16 cellular contexts compared by ENCODE assay signal in the genomic region with DNA sequence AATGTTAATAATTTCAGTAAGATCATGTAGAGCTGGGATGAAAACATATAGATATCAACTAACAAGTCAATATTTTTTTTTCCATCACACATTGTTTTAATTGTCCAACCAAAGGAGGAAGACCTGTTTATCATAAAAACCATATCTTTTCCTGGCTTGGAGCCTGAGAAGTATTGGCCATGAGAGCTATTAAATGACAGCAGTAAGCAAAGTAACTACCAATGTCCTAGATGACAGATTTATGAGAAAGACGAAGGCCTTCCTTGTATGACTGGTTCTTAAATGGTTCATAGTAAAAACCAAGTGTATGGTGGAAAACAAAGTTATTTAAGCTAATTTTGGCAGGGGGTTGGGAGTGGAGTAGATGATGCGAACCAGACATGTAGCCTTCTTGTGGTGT.
DNase-seq lines count a peak whose midpoint lies in the region; ATAC-seq and TF ChIP-seq lines count a peak whose summit lies in the region.
"Had no signal": no experiment of that assay in that cellular context is flagged by ENCODE, and none has a peak within 500 bp of the region (broad histone marks: within the 10 kb centered on the region; RNA-seq: fewer than 3 reads in every experiment).

No MANE protein-coding gene starts in this region.

- no peaks in the 10 kb centered on the region for H3K4me1 ChIP-seq in A673 (ENCODE audit: insufficient read depth, low read length, poor library complexity, severe bottlenecking)
- H3K4me1 ChIP-seq in mucosa of descending colon (ENCODE audit: low read depth), result no peaks in the 10 kb centered on the region
- H3K4me1 ChIP-seq in gastrocnemius medialis, result no peaks in the 10 kb centered on the region
- H3K4me1 ChIP-seq: BLaER1 had no signal

- in situ Hi-C loops in gastrocnemius medialis (cut with MboI; ENCODE audit: low sequenced_read_pairs in 4 of 4), result no loop called here

- intact Hi-C loops in A673 (cut with micrococcal nuclease; ENCODE audit: unreplicated experiment), result no loop called here
- intact Hi-C loops in mucosa of descending colon (cut with DNase I, micrococcal nuclease), result no loop called here
- intact Hi-C loops in gastrocnemius medialis (cut with DNase I; ENCODE audit: low total_unique reads), result no loop called here

- no peaks in the 10 kb centered on the region for H3K27me3 ChIP-seq in A673 (replicated peaks; ENCODE audit: insufficient read depth, low read depth, low read length, poor library complexity)
- H3K27me3 ChIP-seq in gastrocnemius medialis, result no peaks in the 10 kb centered on the region
- H3K27me3 ChIP-seq: BLaER1 had no signal

- CTCF ChIA-PET in A673 (lab: Charles Lee), result no interaction called here

- H3K36me3 ChIP-seq in A673 (ENCODE audit: insufficient read depth, low read length, poor library complexity, severe bottlenecking) (no peaks in the 10 kb centered on the region), mucosa of descending colon (ENCODE audit: low read depth) (no peaks in the 10 kb centered on the region), gastrocnemius medialis (no peaks in the 10 kb centered on the region)
- H3K36me3 ChIP-seq: BLaER1 had no signal

- DNase-seq in A673 (ENCODE audit: low spot score) (peak; percentile 7), LNCaP clone FGC (ENCODE audit: low read depth) (peak; percentile 98), SK-N-DZ (ENCODE audit: low spot score) (peak; percentile 14), mucosa of descending colon (no peak), gastrocnemius medialis (no peak), NCI-H345 treated with DMSO at 0.1 percent for 48 hours (lab: John Stamatoyannopoulos, UW; ENCODE audit: unreplicated experiment) (no peak), NCI-H446 treated with DMSO at 0.1 percent for 48 hours (lab: John Stamatoyannopoulos, UW) (no peak)
- no peak for DNase-seq in stimulated activated naive CD8-positive, alpha-beta T cell treated with anti-CD3 and anti-CD28 coated beads, Interleukin-15, Interleukin-2, amounts not matched to agents 100 U/mL and 50 U/mL, for 24 hours
- DNase-seq: AML-193; Caco-2; CD8-positive, alpha-beta memory T cell; DND-41; GDM1 had no signal

- ATAC-seq in mucosa of descending colon (peak; percentile 75), gastrocnemius medialis (no peak)
- no peak for ATAC-seq in stimulated activated naive CD8-positive, alpha-beta T cell treated with anti-CD3 and anti-CD28 coated beads, Interleukin-15, Interleukin-2, amounts not matched to agents 100 U/mL and 50 U/mL, for 24 hours
- ATAC-seq: HCT116, HepG2 had no signal

- no peaks in the 10 kb centered on the region for H3K9me3 ChIP-seq in A673 (ENCODE audit: low read depth, low read length, poor library complexity, severe bottlenecking)
- H3K9me3 ChIP-seq in mucosa of descending colon, result no peaks in the 10 kb centered on the region
- H3K9me3 ChIP-seq in gastrocnemius medialis, result no peaks in the 10 kb centered on the region
- H3K9me3 ChIP-seq: BLaER1, Caco-2 had no signal

- POLR2A ChIA-PET in A673 (lab: Charles Lee; ENCODE audit: low non-redundant PET), result no interaction called here

- no peak for TF ChIP-seq POLR2A in gastrocnemius medialis (IDR thresholded peaks at IDR 0.05)

- BruUV-seq in A673 (replicated peaks; lab: Mats Ljungman, UMichigan), result no TSS peak

- TF ChIP-seq CTCF in A673 (conservative IDR thresholded peaks at IDR 0.05; ENCODE audit: low read depth, low read length) (no peak), LNCaP clone FGC (IDR thresholded peaks at IDR 0.05; ENCODE audit: control insufficient read depth, extremely low read depth, insufficient read depth) (no peak), mucosa of descending colon (IDR thresholded peaks at IDR 0.05) (no peak), gastrocnemius medialis (IDR thresholded peaks at IDR 0.05 in 4 of 5, conservative IDR thresholded peaks at IDR 0.05 in 1 of 5) (no peak)

- H3K4me3 ChIP-seq in A673 (ENCODE audit: low read depth, low read length, poor library complexity, severe bottlenecking) (no peak overlapping the region), LNCaP clone FGC (ENCODE audit: low read depth, low read length) (no peak overlapping the region), mucosa of descending colon (no peak overlapping the region), gastrocnemius medialis (no peak overlapping the region)
- H3K4me3 ChIP-seq: BLaER1 had no signal

- H3K27ac ChIP-seq in A673 (ENCODE audit: low read depth, low read length, poor library complexity, severe bottlenecking), result no peak overlapping the region
- H3K27ac ChIP-seq in gastrocnemius medialis, result no peak overlapping the region
- H3K27ac ChIP-seq: BLaER1 had no signal

Comparison
In these comparisons a context has a peak if more than half of its experiments do, and no peak if none do; other contexts are left out.
1. DNase-seq: peak in A673 (single experiment), LNCaP clone FGC (single experiment) and SK-N-DZ (single experiment); none in mucosa of descending colon (0 of 3), stimulated activated naive CD8-positive, alpha-beta T cell treated with anti-CD3 and anti-CD28 coated beads, Interleukin-15, Interleukin-2, amounts not matched to agents 100 U/mL and 50 U/mL, for 24 hours (single experiment), gastrocnemius medialis (0 of 2), NCI-H345 treated with DMSO at 0.1 percent for 48 hours (single experiment) and NCI-H446 treated with DMSO at 0.1 percent for 48 hours (single experiment).